ENCODE assay signal across 1 cellular context in genomic region chr6:117971637-117972036, GRCh38.
TF ChIP-seq lines count a peak whose summit lies in the region.

No MANE protein-coding gene starts in this region.

TF ChIP-seq in HEK293, 187 proteins besides CTCF, POLR2A, EP300 and RAD21:
- TF ChIP-seq ZNF26 (tag by site-specific recombination; IDR thresholded peaks at IDR 0.05) (no peak), ZNF175 (tag by site-specific recombination; IDR thresholded peaks at IDR 0.05) (no peak), ZNF184 (tag by site-specific recombination; IDR thresholded peaks at IDR 0.05) (no peak), ZNF174 (tag by site-specific recombination; IDR thresholded peaks at IDR 0.05) (no peak), IKZF3 (tag by site-specific recombination; IDR thresholded peaks at IDR 0.05) (no peak), ZNF560 (tag by site-specific recombination; IDR thresholded peaks at IDR 0.05; ENCODE audit: borderline replicate concordance) (no peak), SETDB1 (IDR thresholded peaks at IDR 0.05; ENCODE audit: insufficient read length, low read length) (peak; percentile 82), MYNN (tag by site-specific recombination; IDR thresholded peaks at IDR 0.05; ENCODE audit: borderline replicate concordance) (no peak), ZBTB20 (tag by site-specific recombination; IDR thresholded peaks at IDR 0.05) (no peak), ZNF2 (tag by site-specific recombination; IDR thresholded peaks at IDR 0.05) (no peak), TRIM28 (IDR thresholded peaks at IDR 0.05; ENCODE audit: borderline replicate concordance, low read length) (peak; percentile 91; the same call in 1 of the 2 replicates), RBAK (tag by site-specific recombination; IDR thresholded peaks at IDR 0.05) (no peak), ZNF621 (tag by site-specific recombination; IDR thresholded peaks at IDR 0.05) (no peak), EGR2 (tag by site-specific recombination; IDR thresholded peaks at IDR 0.05; ENCODE audit: low read depth) (no peak), ZFHX2 (tag by site-specific recombination; conservative IDR thresholded peaks at IDR 0.05) (no peak), ZFP69B (tag by site-specific recombination; IDR thresholded peaks at IDR 0.05) (no peak), PRDM1 (tag by site-specific recombination; IDR thresholded peaks at IDR 0.05) (no peak), ZNF140 (tag by site-specific recombination; IDR thresholded peaks at IDR 0.05) (no peak), ZNF585B (tag by site-specific recombination; IDR thresholded peaks at IDR 0.05) (peak; percentile 97), ZBTB7A (tag by site-specific recombination; IDR thresholded peaks at IDR 0.05; ENCODE audit: low read depth) (no peak), ZNF707 (tag by site-specific recombination; IDR thresholded peaks at IDR 0.05) (no peak), INSM2 (tag by site-specific recombination; IDR thresholded peaks at IDR 0.05) (no peak)
- TF ChIP-seq, protein P1, sequence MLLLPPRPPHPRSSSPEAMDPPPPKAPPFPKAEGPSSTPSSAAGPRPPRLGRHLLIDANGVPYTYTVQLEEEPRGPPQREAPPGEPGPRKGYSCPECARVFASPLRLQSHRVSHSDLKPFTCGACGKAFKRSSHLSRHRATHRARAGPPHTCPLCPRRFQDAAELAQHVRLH (tag by site-specific recombination; IDR thresholded peaks at IDR 0.05) = no peak
- TF ChIP-seq, protein P2, sequence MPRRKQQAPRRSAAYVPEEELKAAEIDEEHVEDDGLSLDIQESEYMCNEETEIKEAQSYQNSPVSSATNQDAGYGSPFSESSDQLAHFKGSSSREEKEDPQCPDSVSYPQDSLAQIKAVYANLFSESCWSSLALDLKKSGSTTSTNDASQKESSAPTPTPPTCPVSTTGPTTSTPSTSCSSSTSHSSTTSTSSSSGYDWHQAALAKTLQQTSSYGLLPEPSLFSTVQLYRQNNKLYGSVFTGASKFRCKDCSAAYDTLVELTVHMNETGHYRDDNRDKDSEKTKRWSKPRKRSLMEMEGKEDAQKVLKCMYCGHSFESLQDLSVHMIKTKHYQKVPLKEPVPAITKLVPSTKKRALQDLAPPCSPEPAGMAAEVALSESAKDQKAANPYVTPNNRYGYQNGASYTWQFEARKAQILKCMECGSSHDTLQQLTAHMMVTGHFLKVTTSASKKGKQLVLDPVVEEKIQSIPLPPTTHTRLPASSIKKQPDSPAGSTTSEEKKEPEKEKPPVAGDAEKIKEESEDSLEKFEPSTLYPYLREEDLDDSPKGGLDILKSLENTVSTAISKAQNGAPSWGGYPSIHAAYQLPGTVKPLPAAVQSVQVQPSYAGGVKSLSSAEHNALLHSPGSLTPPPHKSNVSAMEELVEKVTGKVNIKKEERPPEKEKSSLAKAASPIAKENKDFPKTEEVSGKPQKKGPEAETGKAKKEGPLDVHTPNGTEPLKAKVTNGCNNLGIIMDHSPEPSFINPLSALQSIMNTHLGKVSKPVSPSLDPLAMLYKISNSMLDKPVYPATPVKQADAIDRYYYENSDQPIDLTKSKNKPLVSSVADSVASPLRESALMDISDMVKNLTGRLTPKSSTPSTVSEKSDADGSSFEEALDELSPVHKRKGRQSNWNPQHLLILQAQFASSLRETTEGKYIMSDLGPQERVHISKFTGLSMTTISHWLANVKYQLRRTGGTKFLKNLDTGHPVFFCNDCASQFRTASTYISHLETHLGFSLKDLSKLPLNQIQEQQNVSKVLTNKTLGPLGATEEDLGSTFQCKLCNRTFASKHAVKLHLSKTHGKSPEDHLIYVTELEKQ (tag by site-specific recombination; IDR thresholded peaks at IDR 0.05; ENCODE audit: borderline replicate concordance) = no peak
- TF ChIP-seq, protein P3, sequence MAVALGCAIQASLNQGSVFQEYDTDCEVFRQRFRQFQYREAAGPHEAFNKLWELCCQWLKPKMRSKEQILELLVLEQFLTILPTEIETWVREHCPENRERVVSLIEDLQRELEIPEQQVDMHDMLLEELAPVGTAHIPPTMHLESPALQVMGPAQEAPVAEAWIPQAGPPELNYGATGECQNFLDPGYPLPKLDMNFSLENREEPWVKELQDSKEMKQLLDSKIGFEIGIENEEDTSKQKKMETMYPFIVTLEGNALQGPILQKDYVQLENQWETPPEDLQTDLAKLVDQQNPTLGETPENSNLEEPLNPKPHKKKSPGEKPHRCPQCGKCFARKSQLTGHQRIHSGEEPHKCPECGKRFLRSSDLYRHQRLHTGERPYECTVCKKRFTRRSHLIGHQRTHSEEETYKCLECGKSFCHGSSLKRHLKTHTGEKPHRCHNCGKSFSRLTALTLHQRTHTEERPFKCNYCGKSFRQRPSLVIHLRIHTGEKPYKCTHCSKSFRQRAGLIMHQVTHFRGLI (tag by site-specific recombination; IDR thresholded peaks at IDR 0.05) = no peak
- TF ChIP-seq, protein P4, sequence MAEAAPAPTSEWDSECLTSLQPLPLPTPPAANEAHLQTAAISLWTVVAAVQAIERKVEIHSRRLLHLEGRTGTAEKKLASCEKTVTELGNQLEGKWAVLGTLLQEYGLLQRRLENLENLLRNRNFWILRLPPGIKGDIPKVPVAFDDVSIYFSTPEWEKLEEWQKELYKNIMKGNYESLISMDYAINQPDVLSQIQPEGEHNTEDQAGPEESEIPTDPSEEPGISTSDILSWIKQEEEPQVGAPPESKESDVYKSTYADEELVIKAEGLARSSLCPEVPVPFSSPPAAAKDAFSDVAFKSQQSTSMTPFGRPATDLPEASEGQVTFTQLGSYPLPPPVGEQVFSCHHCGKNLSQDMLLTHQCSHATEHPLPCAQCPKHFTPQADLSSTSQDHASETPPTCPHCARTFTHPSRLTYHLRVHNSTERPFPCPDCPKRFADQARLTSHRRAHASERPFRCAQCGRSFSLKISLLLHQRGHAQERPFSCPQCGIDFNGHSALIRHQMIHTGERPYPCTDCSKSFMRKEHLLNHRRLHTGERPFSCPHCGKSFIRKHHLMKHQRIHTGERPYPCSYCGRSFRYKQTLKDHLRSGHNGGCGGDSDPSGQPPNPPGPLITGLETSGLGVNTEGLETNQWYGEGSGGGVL (tag by site-specific recombination; IDR thresholded peaks at IDR 0.05) = no peak
TF ChIP-seq in HEK293: peak in this region for 3.
